12 cellular contexts compared by ENCODE assay signal in the genomic region with DNA sequence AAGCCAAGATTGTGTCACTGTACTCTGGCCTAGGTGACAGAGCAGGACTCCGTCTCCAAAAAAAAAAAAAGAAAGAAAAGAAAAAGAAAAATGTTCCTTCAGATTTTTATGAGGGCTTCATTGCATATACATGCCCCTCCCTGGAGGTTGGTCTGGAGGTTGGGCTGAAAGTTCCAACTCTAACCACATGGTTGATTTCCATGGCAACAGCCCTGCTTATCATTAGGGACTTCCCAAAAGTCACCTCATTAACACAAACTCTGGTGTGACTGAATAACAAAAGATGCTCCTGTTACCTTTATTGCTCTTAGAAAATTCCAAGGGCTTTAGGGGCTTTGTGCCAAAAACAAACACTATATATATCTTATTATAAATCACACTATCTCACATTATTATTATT.
DNase-seq lines count a peak whose midpoint lies in the region; ATAC-seq, FAIRE-seq and TF ChIP-seq lines count a peak whose summit lies in the region.
"Had no signal": no experiment of that assay in that cellular context is flagged by ENCODE, and none has a peak within 500 bp of the region (broad histone marks: within the 10 kb centered on the region; RNA-seq: fewer than 3 reads in every experiment).

No MANE protein-coding gene starts in this region.

- no TSS peak for BruUV-seq in GM12878 (replicated peaks; lab: Mats Ljungman, UMichigan)

- H3K4me2 ChIP-seq in GM12878 (ENCODE audit: control insufficient read depth, insufficient read depth) = 0 out of 2 replicates have a peak overlapping the region, but pooled peaks have one; percentile 10

- H4K20me1 ChIP-seq in GM12878 (ENCODE audit: control insufficient read depth, insufficient read depth) = no peaks in the 10 kb centered on the region

- H3K36me3 ChIP-seq in GM12878 (ENCODE audit: control insufficient read depth in 2 of 2, insufficient read depth in 2 of 2, low read length in 1 of 2) (no peaks in the 10 kb centered on the region), sigmoid colon (no peaks in the 10 kb centered on the region)

- POLR2A ChIA-PET in GM12878 (lab: Charles Lee) = no interaction called here

- H3K27me3 ChIP-seq in GM12878 (replicated peaks in 1 of 2; ENCODE audit: control insufficient read depth in 2 of 2, insufficient read depth in 2 of 2, low read length in 1 of 2) = no peaks in the 10 kb centered on the region
- H3K27me3 ChIP-seq in sigmoid colon = no peaks in the 10 kb centered on the region

- TF ChIP-seq EP300 in GM12878 (IDR thresholded peaks at IDR 0.05; ENCODE audit: borderline replicate concordance in 1 of 2, control insufficient read depth in 1 of 2, low read depth in 2 of 2, low read length in 2 of 2) (no peak), sigmoid colon (IDR thresholded peaks at IDR 0.05) (no peak)

- TF ChIP-seq RAD21 in GM12878 (IDR thresholded peaks at IDR 0.05; ENCODE audit: insufficient read depth, low read depth, low read length) = no peak

- no peak overlapping the region for H3K4me3 ChIP-seq in GM12878
- no peak overlapping the region for H3K4me3 ChIP-seq in sigmoid colon

- H3K27ac ChIP-seq in GM12878 (ENCODE audit: control insufficient read depth, insufficient read depth) (no peak overlapping the region), sigmoid colon (no peak overlapping the region)

- no peak overlapping the region for H3K9ac ChIP-seq in GM12878 (ENCODE audit: control insufficient read depth, insufficient read depth, low read length)

- CTCF ChIA-PET in GM12878 (lab: Yijun Ruan, JAX) = interaction anchor here (1.4 to 1.7 kb wide), 2 partner anchors 186 to 354 kb away, joined by 4 read pairs; no protein-coding TSS in a partner anchor

- H3K9me3 ChIP-seq in GM12878 (replicated peaks; ENCODE audit: control insufficient read depth, insufficient read depth, low read length) = peaks cover 6% of the 10 kb centered on the region; the same call in 2 of the 3 replicates
- H3K9me3 ChIP-seq in sigmoid colon = peaks cover 0 to 5% (median 0%) of the 10 kb centered on the region in 4 donors

- peak overlapping the region; percentile 30; the same call in 1 of the 2 replicates for H2AFZ ChIP-seq in GM12878 (ENCODE audit: control insufficient read depth, low read depth, low read length)

- intact Hi-C loops in GM12878 (cut with micrococcal nuclease; ENCODE audit: unreplicated experiment) (no loop called here), sigmoid colon (cut with DNase I) (no loop called here)

- WGBS in GM12878 (ENCODE audit: insufficient coverage, insufficient replicate concordance, low lambda C conversion rate, missing lambda C conversion rate) = no CpG with 5 or more reads among the region's 1 CpG
- 78 to 81% methylated on average over 1 of the region's 1 CpG for WGBS in sigmoid colon, 2 donors

- ATAC-seq in GM18508 (IDR thresholded peaks at IDR 0.05; ENCODE audit: insufficient read depth, unreplicated experiment) (peak; percentile 74), GM19463 (IDR thresholded peaks at IDR 0.05; ENCODE audit: unreplicated experiment) (peak; percentile 99), HG03025 (IDR thresholded peaks at IDR 0.05; ENCODE audit: low FRiP score, unreplicated experiment) (peak; percentile 85), GM12878 (peak; percentile 99), HG03196 (IDR thresholded peaks at IDR 0.05; ENCODE audit: unreplicated experiment) (no peak)
- ATAC-seq: Panc1, sciatic nerve had no signal

- TF ChIP-seq CTCF in GM12878 (IDR thresholded peaks at IDR 0.05 in 2 of 3, conservative IDR thresholded peaks at IDR 0.05 in 1 of 3; ENCODE audit: control insufficient read depth in 2 of 3, extremely low read depth in 1 of 3, insufficient read depth in 1 of 3, low read depth in 3 of 3, low read length in 3 of 3) (no peak), sigmoid colon (IDR thresholded peaks at IDR 0.05) (no peak)

- SMC1A ChIA-PET in GM12878 (lab: Charles Lee; ENCODE audit: uncharacterized antibody, unreplicated experiment) = interaction anchor here (0.8 to 0.9 kb wide), 2 partner anchors 11 to 356 kb away, joined by 4 read pairs; no protein-coding TSS in a partner anchor

- FAIRE-seq in GM12878 (lab: Jason Lieb, UNC) = no peak

- RAD21 ChIA-PET in GM12878 (lab: Charles Lee; ENCODE audit: unreplicated experiment) = no interaction called here

- H3K4me1 ChIP-seq in GM12878 (ENCODE audit: control insufficient read depth, insufficient read depth, low read length) (peaks cover 14% of the 10 kb centered on the region), sigmoid colon (no peaks in the 10 kb centered on the region)

- no peaks in the 10 kb centered on the region for H3K79me2 ChIP-seq in GM12878 (ENCODE audit: control insufficient read depth, insufficient read depth, low read length)

- TF ChIP-seq POLR2A in GM12878 (IDR thresholded peaks at IDR 0.05; ENCODE audit: low read depth, low read length) (no peak), sigmoid colon (IDR thresholded peaks at IDR 0.05) (no peak)

- in situ Hi-C loops in GM12878 (cut with MboI) = no loop called here

- DNase-seq in GM12878 (ENCODE audit: low read depth, low spot score) = peak; percentile 51
- no peak for DNase-seq in NCI-H1694 (lab: John Stamatoyannopoulos, UW)
- no peak for DNase-seq in OCI-M2 (lab: John Stamatoyannopoulos, UW; ENCODE audit: unreplicated experiment)
- no peak for DNase-seq in sigmoid colon
- DNase-seq: IMR-90, islet precursor cell had no signal

TF ChIP-seq in GM12878, 131 proteins besides CTCF, POLR2A, EP300 and RAD21:
- TF ChIP-seq PAX8 (IDR thresholded peaks at IDR 0.05) (no peak), RB1 (IDR thresholded peaks at IDR 0.05; ENCODE audit: borderline replicate concordance) (no peak), POU2F2 (IDR thresholded peaks at IDR 0.05; ENCODE audit: borderline replicate concordance, low read depth, low read length) (peak; percentile 52; the same call in 1 of the 3 replicates), BCL11A (IDR thresholded peaks at IDR 0.05; ENCODE audit: low read depth, low read length) (0 out of 2 replicates have a peak, but pooled peaks have one; percentile 11), SMC3 (IDR thresholded peaks at IDR 0.05; ENCODE audit: borderline replicate concordance, low read length) (no peak), PKNOX1 (IDR thresholded peaks at IDR 0.05) (peak; percentile 77), SMARCA5 (IDR thresholded peaks at IDR 0.05) (no peak), PBX3 (IDR thresholded peaks at IDR 0.05; ENCODE audit: insufficient replicate concordance, low read depth, low read length) (peak; percentile 9), FOS (IDR thresholded peaks at IDR 0.05; ENCODE audit: borderline replicate concordance, extremely low read depth, insufficient read length) (no peak), RUNX3 (IDR thresholded peaks at IDR 0.05; ENCODE audit: low read length) (peak; percentile 56; the same call in 1 of the 2 replicates), TARDBP (IDR thresholded peaks at IDR 0.05; ENCODE audit: borderline replicate concordance) (no peak), SPI1 (IDR thresholded peaks at IDR 0.05; ENCODE audit: borderline replicate concordance, insufficient read depth, low read depth, low read length) (peak; percentile 15; the same call in 1 of the 2 replicates), BMI1 (IDR thresholded peaks at IDR 0.05; ENCODE audit: borderline replicate concordance) (peak; percentile 82; the same call in 1 of the 2 replicates), MYC (IDR thresholded peaks at IDR 0.05; ENCODE audit: insufficient read depth, insufficient read length, insufficient replicate concordance, low read length, severe bottlenecking) (no peak)
